Comparison of ENCODE assay signal across 8 cellular contexts in the genomic region with DNA sequence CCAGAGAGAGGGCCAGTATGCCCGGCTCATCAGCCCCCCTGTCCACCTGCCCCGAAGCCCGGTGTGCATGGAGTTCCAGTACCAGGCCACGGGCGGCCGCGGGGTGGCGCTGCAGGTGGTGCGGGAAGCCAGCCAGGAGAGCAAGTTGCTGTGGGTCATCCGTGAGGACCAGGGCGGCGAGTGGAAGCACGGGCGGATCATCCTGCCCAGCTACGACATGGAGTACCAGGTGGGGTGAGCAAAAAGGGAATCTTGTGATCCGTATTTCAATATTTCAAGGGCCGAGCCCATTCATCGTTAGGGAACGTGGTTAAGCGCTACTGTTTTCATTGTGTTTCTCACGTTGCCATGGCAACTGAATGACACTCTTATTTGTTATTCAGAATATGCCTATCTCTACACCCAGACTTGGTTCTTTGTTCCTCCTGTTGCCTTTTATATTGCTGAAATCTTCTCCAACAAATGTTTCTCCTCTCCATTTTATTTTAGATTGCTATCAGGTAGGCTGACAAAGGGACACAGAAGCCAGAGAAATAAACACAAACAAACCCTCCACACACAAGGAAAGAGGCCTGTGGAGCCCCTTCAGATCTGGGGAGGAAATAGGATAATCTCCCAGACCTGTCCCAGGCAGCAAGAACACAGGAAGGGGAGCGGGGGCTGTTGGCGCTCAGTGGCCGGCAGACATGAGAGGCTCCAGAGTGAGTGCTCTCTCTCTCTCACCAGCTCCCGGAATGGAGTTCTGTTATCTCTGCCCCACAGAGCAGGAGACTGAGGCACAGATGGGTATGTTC.
DNase-seq lines count a peak whose midpoint lies in the region; ATAC-seq and TF ChIP-seq lines count a peak whose summit lies in the region.

No MANE protein-coding gene starts in this region.

- 35 to 39% methylated on average over 25 of the region's 25 CpGs for WGBS in esophagus, 2 donors

- H3K9me3 ChIP-seq in esophagus (ENCODE audit: control insufficient read depth in 2 of 2, insufficient read depth in 1 of 2, low read depth in 1 of 2, low read length in 1 of 2) (no peaks in the 10 kb centered on the region), muscle layer of duodenum (ENCODE audit: control insufficient read depth in 1 of 2, low read length in 2 of 2) (no peaks in the 10 kb centered on the region)

- H3K4me1 ChIP-seq in esophagus (ENCODE audit: control insufficient read depth in 2 of 2, insufficient read depth in 2 of 2, low read length in 1 of 2) (peaks cover 0 to 3% of the 10 kb centered on the region in 2 donors), muscle layer of duodenum (ENCODE audit: control insufficient read depth in 1 of 2, insufficient read depth in 2 of 2, low read length in 2 of 2) (peaks cover 5 to 79% of the 10 kb centered on the region in 2 donors)

- H3K27ac ChIP-seq in 22Rv1: no peak overlapping the region
- peak overlapping the region; percentile 58 to 61 for H3K27ac ChIP-seq in esophagus (ENCODE audit: low read depth in 2 of 2, low read length in 1 of 2)
- peak overlapping the region; percentile 71 for H3K27ac ChIP-seq in muscle layer of duodenum (ENCODE audit: low read length)

- no peak for DNase-seq in activated effector memory CD4-positive, alpha-beta T cell treated with Interleukin-2 at 50 U/mL for 16 hours
- DNase-seq in NCI-H1436 treated with DMSO at 0.1 percent for 48 hours (lab: John Stamatoyannopoulos, UW): no peak
- DNase-seq in activated CD4-positive, CD25-positive, alpha-beta regulatory T cell (lab: John Stamatoyannopoulos, UW): no peak

- no peaks in the 10 kb centered on the region for H3K36me3 ChIP-seq in esophagus (ENCODE audit: control insufficient read depth in 2 of 2, insufficient read depth in 2 of 2, low read length in 1 of 2)
- H3K36me3 ChIP-seq in muscle layer of duodenum (ENCODE audit: control insufficient read depth in 1 of 2, insufficient read depth in 2 of 2, low read length in 2 of 2): peaks cover 20 to 24% of the 10 kb centered on the region in 2 donors

- TF ChIP-seq CTCF in 22Rv1 (IDR thresholded peaks at IDR 0.05) (peak; percentile 87), GM12874 (IDR thresholded peaks at IDR 0.05; ENCODE audit: insufficient read depth, low read depth, low read length) (peak; percentile 70)

- no peak overlapping the region for H3K4me3 ChIP-seq in esophagus (ENCODE audit: low read depth in 1 of 2, low read length in 2 of 2)
- H3K4me3 ChIP-seq in muscle layer of duodenum (ENCODE audit: low read depth in 1 of 2, low read length in 2 of 2): peak overlapping the region in 1 of 2 donors; percentile 47

- H3K27me3 ChIP-seq in esophagus (ENCODE audit: control insufficient read depth in 1 of 2, insufficient read depth in 2 of 2, low read length in 2 of 2): no peaks in the 10 kb centered on the region
- H3K27me3 ChIP-seq in muscle layer of duodenum (ENCODE audit: low read depth, low read length): no peaks in the 10 kb centered on the region

- peak; percentile 11; the same call in 1 of the 3 replicates for ATAC-seq in SK-N-SH treated with all-trans-retinoic acid at 6 μM for 48 hours

TF ChIP-seq in SK-N-SH treated with all-trans-retinoic acid at 6 μM for 48 hours, 23 proteins besides CTCF, POLR2A, EP300 and RAD21:
- TF ChIP-seq ZFP30 (CRISPR knock-in tag; IDR thresholded peaks at IDR 0.05) (no peak), TOX (CRISPR knock-in tag; IDR thresholded peaks at IDR 0.05; ENCODE audit: borderline replicate concordance) (no peak), ZNF8 (CRISPR knock-in tag; IDR thresholded peaks at IDR 0.05) (no peak), TCF4 (CRISPR knock-in tag; IDR thresholded peaks at IDR 0.05; ENCODE audit: borderline replicate concordance) (no peak), ISL1 (CRISPR knock-in tag; IDR thresholded peaks at IDR 0.05) (no peak), OSR1 (CRISPR knock-in tag; IDR thresholded peaks at IDR 0.05) (no peak), RARB (CRISPR knock-in tag; IDR thresholded peaks at IDR 0.05) (no peak), ZFP3 (CRISPR knock-in tag; IDR thresholded peaks at IDR 0.05) (no peak), CSDC2 (CRISPR knock-in tag; IDR thresholded peaks at IDR 0.05) (no peak), GLIS3 (CRISPR knock-in tag; IDR thresholded peaks at IDR 0.05) (no peak), ZNF70 (CRISPR knock-in tag; IDR thresholded peaks at IDR 0.05) (no peak), ESRRG (CRISPR knock-in tag; IDR thresholded peaks at IDR 0.05) (no peak), SNAI2 (CRISPR knock-in tag; IDR thresholded peaks at IDR 0.05) (no peak), PPARA (CRISPR knock-in tag; IDR thresholded peaks at IDR 0.05; ENCODE audit: borderline replicate concordance) (no peak), ZC3H10 (CRISPR knock-in tag; IDR thresholded peaks at IDR 0.05) (no peak), BACH2 (CRISPR knock-in tag; IDR thresholded peaks at IDR 0.05; ENCODE audit: borderline replicate concordance) (no peak), ARNTL (CRISPR knock-in tag; IDR thresholded peaks at IDR 0.05; ENCODE audit: borderline replicate concordance, low read depth) (no peak)
- TF ChIP-seq, protein P1, sequence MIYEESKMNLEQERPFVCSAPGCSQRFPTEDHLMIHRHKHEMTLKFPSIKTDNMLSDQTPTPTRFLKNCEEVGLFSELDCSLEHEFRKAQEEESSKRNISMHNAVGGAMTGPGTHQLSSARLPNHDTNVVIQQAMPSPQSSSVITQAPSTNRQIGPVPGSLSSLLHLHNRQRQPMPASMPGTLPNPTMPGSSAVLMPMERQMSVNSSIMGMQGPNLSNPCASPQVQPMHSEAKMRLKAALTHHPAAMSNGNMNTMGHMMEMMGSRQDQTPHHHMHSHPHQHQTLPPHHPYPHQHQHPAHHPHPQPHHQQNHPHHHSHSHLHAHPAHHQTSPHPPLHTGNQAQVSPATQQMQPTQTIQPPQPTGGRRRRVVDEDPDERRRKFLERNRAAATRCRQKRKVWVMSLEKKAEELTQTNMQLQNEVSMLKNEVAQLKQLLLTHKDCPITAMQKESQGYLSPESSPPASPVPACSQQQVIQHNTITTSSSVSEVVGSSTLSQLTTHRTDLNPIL (CRISPR knock-in tag; IDR thresholded peaks at IDR 0.05; ENCODE audit: low read depth): no peak
- TF ChIP-seq, protein P2, sequence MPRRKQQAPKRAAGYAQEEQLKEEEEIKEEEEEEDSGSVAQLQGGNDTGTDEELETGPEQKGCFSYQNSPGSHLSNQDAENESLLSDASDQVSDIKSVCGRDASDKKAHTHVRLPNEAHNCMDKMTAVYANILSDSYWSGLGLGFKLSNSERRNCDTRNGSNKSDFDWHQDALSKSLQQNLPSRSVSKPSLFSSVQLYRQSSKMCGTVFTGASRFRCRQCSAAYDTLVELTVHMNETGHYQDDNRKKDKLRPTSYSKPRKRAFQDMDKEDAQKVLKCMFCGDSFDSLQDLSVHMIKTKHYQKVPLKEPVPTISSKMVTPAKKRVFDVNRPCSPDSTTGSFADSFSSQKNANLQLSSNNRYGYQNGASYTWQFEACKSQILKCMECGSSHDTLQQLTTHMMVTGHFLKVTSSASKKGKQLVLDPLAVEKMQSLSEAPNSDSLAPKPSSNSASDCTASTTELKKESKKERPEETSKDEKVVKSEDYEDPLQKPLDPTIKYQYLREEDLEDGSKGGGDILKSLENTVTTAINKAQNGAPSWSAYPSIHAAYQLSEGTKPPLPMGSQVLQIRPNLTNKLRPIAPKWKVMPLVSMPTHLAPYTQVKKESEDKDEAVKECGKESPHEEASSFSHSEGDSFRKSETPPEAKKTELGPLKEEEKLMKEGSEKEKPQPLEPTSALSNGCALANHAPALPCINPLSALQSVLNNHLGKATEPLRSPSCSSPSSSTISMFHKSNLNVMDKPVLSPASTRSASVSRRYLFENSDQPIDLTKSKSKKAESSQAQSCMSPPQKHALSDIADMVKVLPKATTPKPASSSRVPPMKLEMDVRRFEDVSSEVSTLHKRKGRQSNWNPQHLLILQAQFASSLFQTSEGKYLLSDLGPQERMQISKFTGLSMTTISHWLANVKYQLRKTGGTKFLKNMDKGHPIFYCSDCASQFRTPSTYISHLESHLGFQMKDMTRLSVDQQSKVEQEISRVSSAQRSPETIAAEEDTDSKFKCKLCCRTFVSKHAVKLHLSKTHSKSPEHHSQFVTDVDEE (CRISPR knock-in tag; IDR thresholded peaks at IDR 0.05): no peak
- TF ChIP-seq, protein P3, sequence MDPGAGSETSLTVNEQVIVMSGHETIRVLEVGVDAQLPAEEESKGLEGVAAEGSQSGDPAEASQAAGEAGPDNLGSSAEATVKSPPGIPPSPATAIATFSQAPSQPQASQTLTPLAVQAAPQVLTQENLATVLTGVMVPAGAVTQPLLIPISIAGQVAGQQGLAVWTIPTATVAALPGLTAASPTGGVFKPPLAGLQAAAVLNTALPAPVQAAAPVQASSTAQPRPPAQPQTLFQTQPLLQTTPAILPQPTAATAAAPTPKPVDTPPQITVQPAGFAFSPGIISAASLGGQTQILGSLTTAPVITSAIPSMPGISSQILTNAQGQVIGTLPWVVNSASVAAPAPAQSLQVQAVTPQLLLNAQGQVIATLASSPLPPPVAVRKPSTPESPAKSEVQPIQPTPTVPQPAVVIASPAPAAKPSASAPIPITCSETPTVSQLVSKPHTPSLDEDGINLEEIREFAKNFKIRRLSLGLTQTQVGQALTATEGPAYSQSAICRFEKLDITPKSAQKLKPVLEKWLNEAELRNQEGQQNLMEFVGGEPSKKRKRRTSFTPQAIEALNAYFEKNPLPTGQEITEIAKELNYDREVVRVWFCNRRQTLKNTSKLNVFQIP (CRISPR knock-in tag; IDR thresholded peaks at IDR 0.05; ENCODE audit: borderline replicate concordance, low read depth): no peak
